14 cellular contexts compared by ENCODE assay signal in genomic region chr21:45407629-45408247, GRCh38. TPM values are rescaled to one million over a fixed set of nuclear protein-coding genes. Genes with fewer than 3 reads are reported as not detected.
DNase-seq lines count a peak whose midpoint lies in the region; ATAC-seq, FAIRE-seq and TF ChIP-seq lines count a peak whose summit lies in the region.
"Had no signal": no experiment of that assay in that cellular context is flagged by ENCODE, and none has a peak within 500 bp of the region (broad histone marks: within the 10 kb centered on the region; RNA-seq: fewer than 3 reads in every experiment).

No MANE protein-coding gene starts in this region.

- peak overlapping the region; percentile 11 for H2BK20ac ChIP-seq in H1 (ENCODE audit: low read length)

- H2AK5ac ChIP-seq in H1 (ENCODE audit: low read depth, low read length), result peak overlapping the region; percentile 87
- H2AK5ac ChIP-seq in mesenchymal stem cell (ENCODE audit: low read length, severe bottlenecking), result peak overlapping the region; percentile 12

- H3K9me3 ChIP-seq in A549 (no peaks in the 10 kb centered on the region), H1 (ENCODE audit: insufficient read depth in 2 of 2, low read depth in 1 of 2, low read length in 1 of 2) (no peaks in the 10 kb centered on the region), mesenchymal stem cell (ENCODE audit: control insufficient read depth, low read length) (no peaks in the 10 kb centered on the region)
- H3K9me3 ChIP-seq: neutrophil had no signal

- H3K14ac ChIP-seq in H1 (ENCODE audit: insufficient read length) (no peak overlapping the region), mesenchymal stem cell (ENCODE audit: low read length in 2 of 2) (peak overlapping the region in 1 of 2 experiments; percentile 72)

- peak overlapping the region; percentile 33 for H3K18ac ChIP-seq in H1 (ENCODE audit: extremely low read depth, low read length)
- peak overlapping the region; percentile 79 to 81 for H3K18ac ChIP-seq in mesenchymal stem cell (ENCODE audit: low read depth in 1 of 2, low read length in 2 of 2)

- peaks cover 30 to 41% of the 10 kb centered on the region in 2 experiments for H4K20me1 ChIP-seq in H1 (replicated peaks in 1 of 2; ENCODE audit: control insufficient read depth in 1 of 2, insufficient read depth in 2 of 2, low read length in 2 of 2)

- H2BK15ac ChIP-seq in H1 (ENCODE audit: low read length) (peak overlapping the region; percentile 48; the same call in 1 of the 2 replicates), mesenchymal stem cell (ENCODE audit: low read depth, poor library complexity, severe bottlenecking) (no peak overlapping the region)

- peak overlapping the region; percentile 98 for H2BK5ac ChIP-seq in H1 (ENCODE audit: low read depth, low read length)
- no peak overlapping the region for H2BK5ac ChIP-seq in mesenchymal stem cell (ENCODE audit: low read depth, low read length, poor library complexity, severe bottlenecking)

- no peak overlapping the region for H3K23ac ChIP-seq in H1 (ENCODE audit: insufficient read length)
- H3K23ac ChIP-seq in mesenchymal stem cell (ENCODE audit: low read length in 2 of 2), result peak overlapping the region in 1 of 2 experiments; percentile 60

- TF ChIP-seq POLR2A in A549 (IDR thresholded peaks at IDR 0.05; ENCODE audit: low read length), result no peak
- TF ChIP-seq POLR2A in H1 (IDR thresholded peaks at IDR 0.05; ENCODE audit: control extremely low read depth in 1 of 2, low read depth in 2 of 2, low read length in 2 of 2), result no peak

- no peak overlapping the region for H2BK120ac ChIP-seq in H1 (replicated peaks; ENCODE audit: low read depth, low read length)
- H2BK120ac ChIP-seq in mesenchymal stem cell (ENCODE audit: low read depth, low read length), result no peak overlapping the region

- H3K79me1 ChIP-seq in H1 (ENCODE audit: low read depth, low read length) (peaks cover 19% of the 10 kb centered on the region), mesenchymal stem cell (replicated peaks; ENCODE audit: low read length, poor library complexity, severe bottlenecking) (peaks cover 3% of the 10 kb centered on the region)

- no peaks in the 10 kb centered on the region; a peak in 1 of 8 replicates for H3K36me3 ChIP-seq in H1 (ENCODE audit: control insufficient read depth in 2 of 4, insufficient read depth in 4 of 4, low read length in 3 of 4)
- H3K36me3 ChIP-seq in mesenchymal stem cell (ENCODE audit: control insufficient read depth in 1 of 2, insufficient read depth in 2 of 2, low read depth in 1 of 2, low read length in 2 of 2), result peaks cover 3 to 41% of the 10 kb centered on the region in 2 experiments
- H3K36me3 ChIP-seq: neutrophil had no signal

- POLR2A ChIA-PET in A549 (lab: Yijun Ruan, JAX) (interaction anchor here (1.6 kb wide), 1 partner anchor 20 kb away, joined by 7 read pairs; no protein-coding TSS in a partner anchor), H1 (lab: Charles Lee; ENCODE audit: partially characterized antibody) (interaction anchor here (1.0 to 3.3 kb wide), 15 partner anchors 9 to 115 kb away, joined by 3 to 15 read pairs (median 6); no protein-coding TSS in a partner anchor)

- FAIRE-seq in A549 (lab: Jason Lieb, UNC) (no peak), H1 (lab: Jason Lieb, UNC) (no peak), RCC 7860 (lab: Jason Lieb, UNC) (no peak)

- DNase-seq in A549 (ENCODE audit: low read depth in 1 of 2, low spot score in 1 of 2) (no peak), H1 (ENCODE audit: low read depth in 1 of 2, low spot score in 2 of 2) (no peak), mesenchymal stem cell (no peak), RCC 7860 (ENCODE audit: low spot score) (no peak), T1000 (lab: John Stamatoyannopoulos, UW) (no peak), NCI-H2196 (lab: John Stamatoyannopoulos, UW; ENCODE audit: unreplicated experiment) (no peak)
- DNase-seq: activated CD4-positive, alpha-beta T cell treated with anti-CD3 and anti-CD28 coated beads for 1 hour; DMS79 treated with DMSO at 0.1 percent for 48 hours; kidney glomerular epithelial cell; NCI-H1694 treated with DMSO at 0.1 percent for 48 hours; NCI-H748 treated with DMSO at 0.1 percent for 48 hours had no signal

- peaks cover 28 to 67% of the 10 kb centered on the region in 2 experiments for H3K79me2 ChIP-seq in H1 (ENCODE audit: control insufficient read depth in 1 of 2, insufficient read depth in 2 of 2, low read length in 2 of 2)

- H2AFZ ChIP-seq in H1 (ENCODE audit: low read length), result no peak overlapping the region
- no peak overlapping the region for H2AFZ ChIP-seq in mesenchymal stem cell (ENCODE audit: low read depth, low read length)

- 88% methylated on average over 8 of the region's 10 CpGs for WGBS in A549 (ENCODE audit: missing lambda C conversion rate)
- WGBS in H1 (ENCODE audit: extremely low coverage in 1 of 2, insufficient coverage in 1 of 2, insufficient read length in 1 of 2, insufficient replicate concordance in 2 of 2, low coverage in 1 of 2, low lambda C conversion rate in 2 of 2, missing lambda C conversion rate in 1 of 2), 2 experiments, result 70% methylated on average over 9 of the region's 10 CpGs; no CpG with 5 or more reads in 1 of the 2 experiments
- 86% methylated on average over 10 of the region's 10 CpGs for WGBS in mesenchymal stem cell

- H2BK12ac ChIP-seq in H1 (ENCODE audit: low read depth, low read length), result peak overlapping the region; percentile 86
- peak overlapping the region; percentile 0 to 44 for H2BK12ac ChIP-seq in mesenchymal stem cell (ENCODE audit: low read length in 2 of 2)

- H4K8ac ChIP-seq in H1 (ENCODE audit: extremely low read depth, insufficient read depth, low read length), result no peak overlapping the region
- no peak overlapping the region for H4K8ac ChIP-seq in mesenchymal stem cell (ENCODE audit: low read length)

- TF ChIP-seq CTCF in A549 (IDR thresholded peaks at IDR 0.05) (no peak), H1 (IDR thresholded peaks at IDR 0.05; ENCODE audit: control extremely low read depth in 1 of 3, insufficient read depth in 1 of 3, low read depth in 1 of 3, low read length in 3 of 3) (peak in 2 of 3 experiments; percentile 3 to 48; a peak in 1 of 4 replicates)

- H3K56ac ChIP-seq in H1 (replicated peaks; ENCODE audit: insufficient read length, low read depth, low read length), result no peak overlapping the region

- no peak for TF ChIP-seq RAD21 in A549 (conservative IDR thresholded peaks at IDR 0.05 in 1 of 2, IDR thresholded peaks at IDR 0.05 in 1 of 2)
- no peak for TF ChIP-seq RAD21 in Ishikawa (IDR thresholded peaks at IDR 0.05; ENCODE audit: low read depth)
- no peak; a peak in 1 of 4 replicates for TF ChIP-seq RAD21 in H1 (IDR thresholded peaks at IDR 0.05 in 1 of 2, conservative IDR thresholded peaks at IDR 0.05 in 1 of 2; ENCODE audit: low read depth in 2 of 2, low read length in 2 of 2)

- H3K9ac ChIP-seq in H1 (replicated peaks in 1 of 4; ENCODE audit: extremely low read depth in 1 of 4, low read depth in 3 of 4, low read length in 3 of 4) (peak overlapping the region in 1 of 4 experiments; percentile 25; a peak in 2 of 7 replicates), mesenchymal stem cell (ENCODE audit: low read length) (no peak overlapping the region)

- peak overlapping the region; percentile 45 for H4K5ac ChIP-seq in H1 (ENCODE audit: insufficient read length, low read depth, low read length)

- H3K4me2 ChIP-seq in A549 (peak overlapping the region; percentile 91), H1 (ENCODE audit: insufficient read depth in 1 of 2, low read depth in 2 of 2, low read length in 2 of 2) (peak overlapping the region; percentile 75 to 85), mesenchymal stem cell (ENCODE audit: low read length, poor library complexity, severe bottlenecking) (peak overlapping the region; percentile 50)

- H3K23me2 ChIP-seq in H1 (ENCODE audit: low read depth, low read length), result peaks cover 6% of the 10 kb centered on the region

- no peak for TF ChIP-seq EP300 in A549 (IDR thresholded peaks at IDR 0.05)
- no peak for TF ChIP-seq EP300 in Ishikawa (IDR thresholded peaks at IDR 0.05; ENCODE audit: borderline replicate concordance)
- no peak for TF ChIP-seq EP300 in H1 (IDR thresholded peaks at IDR 0.05; ENCODE audit: borderline replicate concordance in 1 of 2, low read depth in 2 of 2, low read length in 2 of 2)

- H4K91ac ChIP-seq in H1 (replicated peaks; ENCODE audit: insufficient read length, low read length) (peak overlapping the region; percentile 35), mesenchymal stem cell (ENCODE audit: low read length) (peak overlapping the region; percentile 23)

- H3K27me3 ChIP-seq in H1 (replicated peaks in 1 of 4; ENCODE audit: control insufficient read depth in 3 of 4, extremely low read depth in 1 of 4, insufficient read depth in 3 of 4, low read length in 3 of 4) (peaks cover 0 to 4% (median 0%) of the 10 kb centered on the region in 4 experiments; a peak in 3 of 7 replicates), mesenchymal stem cell (ENCODE audit: control insufficient read depth in 1 of 2, insufficient read depth in 1 of 2, low read length in 2 of 2) (no peaks in the 10 kb centered on the region)

- peak overlapping the region in 1 of 2 experiments; percentile 100; a peak in 3 of 6 replicates for H3K27ac ChIP-seq in A549
- peak overlapping the region; percentile 60; the same call in 1 of the 2 replicates for H3K27ac ChIP-seq in H1 (ENCODE audit: low read depth, low read length)
- H3K27ac ChIP-seq in mesenchymal stem cell (ENCODE audit: low read length, poor library complexity, severe bottlenecking), result peak overlapping the region; percentile 90
- H3K27ac ChIP-seq: neutrophil had no signal

- ATAC-seq in A549, result peak in 1 of 2 experiments; percentile 36; a peak in 3 of 6 replicates
- ATAC-seq in HG02623 (IDR thresholded peaks at IDR 0.05; ENCODE audit: unreplicated experiment), result no peak

- H3K4me1 ChIP-seq in A549 (peaks cover 36% of the 10 kb centered on the region), H1 (replicated peaks in 1 of 4; ENCODE audit: control insufficient read depth in 3 of 4, insufficient read depth in 4 of 4, low read length in 3 of 4) (peaks cover 13 to 54% (median 40%) of the 10 kb centered on the region in 4 experiments), mesenchymal stem cell (ENCODE audit: control insufficient read depth, insufficient read depth, low read depth, low read length) (peaks cover 67% of the 10 kb centered on the region)

- no peak overlapping the region for H3K4me3 ChIP-seq in A549
- H3K4me3 ChIP-seq in H1 (ENCODE audit: extremely low read depth in 1 of 4, insufficient read depth in 2 of 4, low read depth in 3 of 4, low read length in 4 of 4), result peak overlapping the region in 3 of 4 experiments; percentile 26 to 77 (median 66); a peak in 4 of 8 replicates
- H3K4me3 ChIP-seq in mesenchymal stem cell (ENCODE audit: insufficient read depth in 1 of 2, low read depth in 1 of 2, low read length in 2 of 2), result peak overlapping the region in 1 of 2 experiments; percentile 75

- H3K4ac ChIP-seq in H1 (replicated peaks; ENCODE audit: insufficient read length, low read depth, low read length), result peak overlapping the region; percentile 87
- peak overlapping the region; percentile 24 to 35 for H3K4ac ChIP-seq in mesenchymal stem cell (ENCODE audit: low read depth in 1 of 2, low read length in 2 of 2)

- CTCF ChIA-PET in A549 (lab: Yijun Ruan, JAX), result interaction anchor here (0.8 to 1.9 kb wide), 9 partner anchors 9 to 118 kb away, joined by 3 to 8 read pairs (median 5); no protein-coding TSS in a partner anchor
- CTCF ChIA-PET in H1 (lab: Charles Lee; ENCODE audit: partially characterized antibody), result interaction anchor here (0.7 to 4.5 kb wide), 25 partner anchors 9 to 117 kb away, joined by 3 to 32 read pairs (median 4); no protein-coding TSS in a partner anchor

RNA-seq across cellular contexts. Expression of gene COL18A1, which starts 2.8 kb away (rescaled TPM):
- 17.3 and 19.0 TPM in 2 replicates for polyA plus RNA-seq in A549 (2011; rRNA removed)
- 47.3 and 74.4 TPM in 2 replicates for polyA plus RNA-seq in A549 (2012; cell fraction: cytosol; rRNA removed)
- 362 and 470 TPM in 2 replicates for polyA plus RNA-seq in A549 (2012; cell fraction: nucleus; rRNA removed)
- polyA plus RNA-seq in A549 (2017; fragmentation: RNase III; extraction: RNeasy Plus Mini Kit Qiagen cat#74134 plus additional on column Dnase treatment), result 76.7 to 89.7 TPM (median 88.4 TPM) in 3 replicates
- 8.7 and 14.0 TPM in 2 replicates for polyA minus RNA-seq in A549 (2011; rRNA and poly(A)+ RNA removed)
- total RNA-seq in H1 (2021; fragmentation: NEBNext Ultra II Directional; extraction: Animal tissue kit (Norgen Biotek cat#: 25700)), result 201 and 205 TPM in 2 replicates
- 145 and 239 TPM in 2 replicates for polyA plus RNA-seq in H1 (2011; rRNA removed)
- polyA plus RNA-seq in H1 (2011; cell fraction: cytosol; rRNA removed), result 167 TPM
- 627 TPM for polyA plus RNA-seq in H1 (2011; cell fraction: nucleus; rRNA removed)
- polyA plus RNA-seq in H1 (2012, experiment 1 of 2), result 80.5 to 132 TPM (median 130 TPM) in 4 replicates
- 88.9 TPM for polyA plus RNA-seq in H1 (2012, experiment 2 of 2)
- 269 TPM for polyA plus RNA-seq in H1 (2013, experiment 1 of 2)
- 226 TPM for polyA plus RNA-seq in H1 (2013, experiment 2 of 2)
- 30.9 and 31.7 TPM in 2 replicates for polyA minus RNA-seq in H1 (2011; rRNA and poly(A)+ RNA removed)
- 90.3 TPM for polyA minus RNA-seq in H1 (2011; cell fraction: cytosol; rRNA and poly(A)+ RNA removed)
- polyA minus RNA-seq in H1 (2011; cell fraction: nucleus; rRNA and poly(A)+ RNA removed), result 88.2 TPM
- 330 TPM for polyA plus RNA-seq in mesenchymal stem cell (2013, experiment 1 of 2)
- polyA plus RNA-seq in mesenchymal stem cell (2013, experiment 2 of 2), result 322 TPM

Comparison
In these comparisons a context has a peak if more than half of its experiments do, and no peak if none do; other contexts are left out.
1. Of the 18 proteins assayed by ChIP-seq in both H1 and A549: peak only in H1: CTCF; only in A549: none; in both: none; in neither: 17.